ENCODE assay signal across 8 cellular contexts in the genomic region with DNA sequence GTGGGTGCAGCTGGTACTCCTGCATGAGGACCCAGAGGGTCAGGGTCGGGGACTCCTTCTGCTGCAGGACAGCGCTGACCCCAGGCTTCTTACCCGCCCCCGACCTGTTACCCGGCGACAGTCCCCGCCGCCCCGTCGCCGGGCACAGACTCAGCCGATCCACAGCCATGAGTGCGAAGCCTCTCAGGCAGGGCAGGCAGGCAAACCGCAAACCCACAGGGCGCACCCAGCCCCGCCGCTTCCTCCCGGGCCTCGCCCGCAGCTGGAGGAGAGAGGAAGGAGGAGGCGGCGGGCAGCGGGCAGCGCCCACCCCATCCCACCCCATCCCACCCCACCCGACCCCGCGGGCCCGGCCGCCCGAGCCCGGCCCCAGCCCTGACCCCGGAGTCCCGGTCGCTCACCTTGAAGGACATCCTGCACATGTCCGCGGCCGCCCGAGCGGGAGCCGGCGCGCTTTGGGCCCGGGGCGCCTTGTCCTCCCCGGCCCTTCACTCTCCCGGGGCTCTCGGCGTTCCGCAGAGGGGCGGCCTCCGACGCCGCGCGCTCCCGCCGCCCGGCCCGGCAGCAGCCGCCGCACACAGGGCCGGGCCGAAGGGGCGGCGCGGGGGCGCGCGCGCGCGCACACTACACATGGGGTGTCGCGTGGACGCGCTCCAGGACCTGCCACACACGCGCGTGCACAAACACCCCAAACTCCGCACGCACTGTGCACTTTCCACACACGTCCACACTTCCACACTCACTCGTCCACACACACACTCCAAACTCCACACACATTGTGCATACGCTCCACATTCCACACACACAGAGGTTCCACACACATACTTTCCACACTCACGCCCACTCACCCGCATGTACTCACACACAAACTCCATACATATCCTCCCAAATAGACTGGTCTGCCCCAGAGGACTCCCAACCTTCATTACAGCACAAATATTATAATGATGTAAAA. TPM values are rescaled to one million over a fixed set of nuclear protein-coding genes. Genes with fewer than 3 reads are reported as not detected.
DNase-seq lines count a peak whose midpoint lies in the region; ATAC-seq, FAIRE-seq and TF ChIP-seq lines count a peak whose summit lies in the region.

A gene with protein sequence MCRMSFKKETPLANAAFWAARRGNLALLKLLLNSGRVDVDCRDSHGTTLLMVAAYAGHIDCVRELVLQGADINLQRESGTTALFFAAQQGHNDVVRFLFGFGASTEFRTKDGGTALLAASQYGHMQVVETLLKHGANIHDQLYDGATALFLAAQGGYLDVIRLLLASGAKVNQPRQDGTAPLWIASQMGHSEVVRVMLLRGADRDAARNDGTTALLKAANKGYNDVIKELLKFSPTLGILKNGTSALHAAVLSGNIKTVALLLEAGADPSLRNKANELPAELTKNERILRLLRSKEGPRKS (minus strand): TSS at position 603 of the 955 bp plus-strand sequence. CDS start 181 bp downstream, at position 422.

- FAIRE-seq in K562 (lab: Jason Lieb, UNC), result no peak
- no peak for FAIRE-seq in small intestine (lab: Jason Lieb, UNC)

- POLR2A ChIA-PET in K562 (lab: Yijun Ruan, JAX), result interaction anchor here (0.6 to 1.0 kb wide), 4 partner anchors 22 to 162 kb away, joined by 3 read pairs; no protein-coding TSS in a partner anchor

- 10% methylated on average over 64 of the region's 86 CpGs for WGBS in K562 (ENCODE audit: insufficient coverage, low coverage, missing lambda C conversion rate)
- WGBS in small intestine, 3 donors, result 0 to 2% (median 1%) methylated on average over 46 to 86 of the region's 86 CpGs

- CTCF ChIA-PET in K562 (lab: Yijun Ruan, JAX; ENCODE audit: low intra/inter-chr PET ratio), result no interaction called here

- H3K4me3 ChIP-seq in K562 (no peak within 1 kb of the TSS), iPS-20b (ENCODE audit: low read length) (peak within 1 kb of the TSS; percentile 86), small intestine (ENCODE audit: low read depth in 1 of 2, low read length in 2 of 2) (peak within 1 kb of the TSS; percentile 41 to 66)

- H3K4me3 Mint-ChIP-seq in T-helper 2 cell treated with Interferon-gamma antibody and Interleukin-4, amounts not matched to agents 5 μg/mL and 100 μg/mL, for 36 hours, result peak within 1 kb of the TSS; percentile 86

- peak; percentile 43 for DNase-seq in CD1c-positive myeloid dendritic cell (ENCODE audit: extremely low spot score)
- DNase-seq in T-helper 2 cell treated with Interferon-gamma antibody and Interleukin-4, amounts not matched to agents 5 μg/mL and 100 μg/mL, for 36 hours (ENCODE audit: low spot score), result peak; percentile 47
- peak in 2 of 4 experiments; percentile 23 to 26 for DNase-seq in K562 (ENCODE audit: extremely low read depth in 1 of 4, low spot score in 3 of 4)
- peak; percentile 28 for DNase-seq in small intestine
- DNase-seq in NAMALWA (ENCODE audit: low spot score), result no peak

- H3K9me1 ChIP-seq in K562 (ENCODE audit: control insufficient read depth, insufficient read depth, low read length), result no peaks in the 10 kb centered on the region

- peaks cover 2% of the 10 kb centered on the region for H3K36me3 Mint-ChIP-seq in T-helper 2 cell treated with Interferon-gamma antibody and Interleukin-4, amounts not matched to agents 5 μg/mL and 100 μg/mL, for 36 hours (ENCODE audit: low read depth)

- H3K27ac ChIP-seq in K562 (ENCODE audit: extremely low read depth, low read depth, low read length) (no peak within 1 kb of the TSS), iPS-20b (ENCODE audit: low read length) (no peak within 1 kb of the TSS), small intestine (ENCODE audit: low read depth in 1 of 2, low read length in 1 of 2) (no peak within 1 kb of the TSS)

- TF ChIP-seq RAD21 in K562 (CRISPR knock-in tag; conservative IDR thresholded peaks at IDR 0.05 in 1 of 2, IDR thresholded peaks at IDR 0.05 in 1 of 2), result no peak

- H3K27me3 ChIP-seq in K562 (ENCODE audit: control insufficient read depth in 2 of 2, insufficient read depth in 2 of 2, low read length in 2 of 2) (peaks cover 35 to 38% of the 10 kb centered on the region in 2 experiments), iPS-20b (ENCODE audit: insufficient read depth, low read length) (peaks cover 27% of the 10 kb centered on the region), small intestine (ENCODE audit: control insufficient read depth in 2 of 2, insufficient read depth in 2 of 2, low read length in 2 of 2) (peaks cover 0 to 3% of the 10 kb centered on the region in 2 donors)

- peaks cover 79% of the 10 kb centered on the region for H3K27me3 Mint-ChIP-seq in T-helper 2 cell treated with Interferon-gamma antibody and Interleukin-4, amounts not matched to agents 5 μg/mL and 100 μg/mL, for 36 hours (ENCODE audit: low read depth)

- H3K79me2 ChIP-seq in K562 (ENCODE audit: control insufficient read depth, insufficient read depth, low read length), result no peaks in the 10 kb centered on the region

- in situ Hi-C loops in K562 (cut with MboI), result no loop called here

- H3K27ac Mint-ChIP-seq in T-helper 2 cell treated with Interferon-gamma antibody and Interleukin-4, amounts not matched to agents 5 μg/mL and 100 μg/mL, for 36 hours, result peak within 1 kb of the TSS; percentile 28

- peaks cover 6% of the 10 kb centered on the region for H4K20me1 ChIP-seq in K562 (replicated peaks; ENCODE audit: control insufficient read depth, insufficient read depth, low read length)

- no peak within 1 kb of the TSS for H2AFZ ChIP-seq in K562 (ENCODE audit: low read depth, low read length)

- peak within 1 kb of the TSS; percentile 24; the same call in 1 of the 2 replicates for H3K4me2 ChIP-seq in K562 (ENCODE audit: insufficient read depth, low read length)

- intact Hi-C loops in K562 (cut with micrococcal nuclease), result no loop called here

- H3K36me3 ChIP-seq in K562 (ENCODE audit: control insufficient read depth, insufficient read depth, low read length), result no peaks in the 10 kb centered on the region
- H3K36me3 ChIP-seq in iPS-20b (ENCODE audit: insufficient read depth, low read depth, low read length), result no peaks in the 10 kb centered on the region
- no peaks in the 10 kb centered on the region for H3K36me3 ChIP-seq in small intestine (ENCODE audit: control insufficient read depth in 2 of 2, insufficient read depth in 2 of 2, low read length in 2 of 2)

- no peak for TF ChIP-seq EP300 in K562 (IDR thresholded peaks at IDR 0.05; ENCODE audit: low read length)

- no peak within 1 kb of the TSS; a peak in 1 of 4 replicates for H3K9ac ChIP-seq in K562 (ENCODE audit: insufficient read depth in 1 of 2, low read depth in 2 of 2, low read length in 2 of 2)
- H3K9ac ChIP-seq in iPS-20b (ENCODE audit: low read depth, low read length), result peak within 1 kb of the TSS; percentile 47; the same call in 1 of the 2 replicates

- H3K9me3 ChIP-seq in K562 (replicated peaks; ENCODE audit: control insufficient read depth, insufficient read depth, low read depth, low read length) (no peaks in the 10 kb centered on the region), iPS-20b (ENCODE audit: insufficient read depth, low read depth, low read length) (no peaks in the 10 kb centered on the region), small intestine (ENCODE audit: control insufficient read depth, low read depth) (no peaks in the 10 kb centered on the region)

- BruUV-seq in K562 (replicated peaks; lab: Mats Ljungman, UMichigan), result no TSS peak

- no peak for TF ChIP-seq CTCF in K562 (IDR thresholded peaks at IDR 0.05 in 2 of 3, conservative IDR thresholded peaks at IDR 0.05 in 1 of 3; ENCODE audit: insufficient read depth in 2 of 3, low read depth in 1 of 3, low read length in 3 of 3)

- peaks cover 19% of the 10 kb centered on the region for H3K4me1 Mint-ChIP-seq in T-helper 2 cell treated with Interferon-gamma antibody and Interleukin-4, amounts not matched to agents 5 μg/mL and 100 μg/mL, for 36 hours (ENCODE audit: low read depth)

- H3K4me1 ChIP-seq in K562 (replicated peaks in 1 of 2; ENCODE audit: control insufficient read depth in 2 of 2, insufficient read depth in 2 of 2, low read length in 2 of 2), result peaks cover 0 to 7% of the 10 kb centered on the region in 2 experiments; a peak in 1 of 5 replicates
- H3K4me1 ChIP-seq in iPS-20b (ENCODE audit: insufficient read depth, low read length), result peaks cover 4% of the 10 kb centered on the region; the same call in 1 of the 2 replicates
- no peaks in the 10 kb centered on the region for H3K4me1 ChIP-seq in small intestine (ENCODE audit: control insufficient read depth in 2 of 2, insufficient read depth in 1 of 2, low read depth in 1 of 2, low read length in 1 of 2)

- ATAC-seq in HG02642 (IDR thresholded peaks at IDR 0.05; ENCODE audit: poor library complexity, unreplicated experiment) (peak; percentile 43), K562 (peak; percentile 26; the same call in 2 of the 3 replicates), HG03025 (IDR thresholded peaks at IDR 0.05; ENCODE audit: low FRiP score, unreplicated experiment) (no peak)

- no peak for TF ChIP-seq POLR2A in K562 (conservative IDR thresholded peaks at IDR 0.05)

- H3K9me3 Mint-ChIP-seq in T-helper 2 cell treated with Interferon-gamma antibody and Interleukin-4, amounts not matched to agents 5 μg/mL and 100 μg/mL, for 36 hours, result no peaks in the 10 kb centered on the region

TF ChIP-seq in K562, 482 proteins besides CTCF, POLR2A, EP300 and RAD21 (continues in another document):
- TF ChIP-seq TSC22D4 (tag; IDR thresholded peaks at IDR 0.05) (no peak), ARHGAP35 (IDR thresholded peaks at IDR 0.05; ENCODE audit: partially characterized antibody) (no peak), SLC30A9 (CRISPR knock-in tag; IDR thresholded peaks at IDR 0.05) (no peak), ZNF239 (CRISPR knock-in tag; IDR thresholded peaks at IDR 0.05) (no peak), NR3C1 (CRISPR knock-in tag; IDR thresholded peaks at IDR 0.05) (no peak), ZFX (CRISPR knock-in tag; IDR thresholded peaks at IDR 0.05) (no peak)

RNA-seq across cellular contexts. Expression of the gene that starts here (rescaled TPM):
- not detected in 2 replicates for total RNA-seq in K562 (2011; cell fraction: chromatin; rRNA removed; ENCODE audit: low replicate concordance)
- not detected in 2 replicates for total RNA-seq in K562 (2011; cell fraction: nucleolus; rRNA removed)
- total RNA-seq in K562 (2011; cell fraction: nucleoplasm; rRNA removed), result not detected in 2 replicates
- 0.36 TPM in 1 of 2 replicates, not detected in the other for total RNA-seq in K562 (2014; rRNA removed)
- total RNA-seq in K562 (2014; rRNA removed; fragmentation: Illumina TruSeq; extraction: Trizol), result not detected in 2 replicates
- not detected in 2 replicates for total RNA-seq in K562 (2015; rRNA removed; fragmentation: Illumina TruSeq; extraction: Trizol)
- not detected in 2 replicates for total RNA-seq in K562 (2021)
- polyA plus RNA-seq in K562 (2011; rRNA removed), result not detected in 2 replicates
- polyA plus RNA-seq in K562 (2011; cell fraction: cytosol; rRNA removed), result not detected in 2 replicates
- not detected in 2 replicates for polyA plus RNA-seq in K562 (2011; cell fraction: nucleus; rRNA removed)
- polyA plus RNA-seq in K562 (2012), result 0.10 TPM in 1 of 2 replicates, not detected in the other
- polyA plus RNA-seq in K562 (2014; fragmentation: Illumina TruSeq; extraction: Trizol), result not detected in 2 replicates
- polyA plus RNA-seq in K562 (2014; fragmentation: Nextera tagmentation; extraction: Ambion mirVana), result not detected
- polyA plus RNA-seq in K562 (2014; rRNA removed), result 0.03 TPM in 1 of 2 replicates, not detected in the other
- not detected in 2 replicates for polyA minus RNA-seq in K562 (2011; rRNA and poly(A)+ RNA removed)
- not detected in 2 replicates for polyA minus RNA-seq in K562 (2011; cell fraction: cytosol; rRNA and poly(A)+ RNA removed)
- not detected in 2 replicates for polyA minus RNA-seq in K562 (2011; cell fraction: nucleus; rRNA and poly(A)+ RNA removed)
- polyA plus RNA-seq in small intestine, result 1 to 10 TPM; 3.0 to 5.1 (median 3.5) TPM

Comparison
In these comparisons a context has a peak if more than half of its experiments do, and no peak if none do; other contexts are left out.
1. Peak in ATAC-seq and H3K4me2 ChIP-seq in K562; RNA of the gene not detected or under 1 TPM.